Comparison of ENCODE assay signal across 24 cellular contexts in genomic region chr19:29285187-29285687, GRCh38.
"Had no signal": no experiment of that assay in that cellular context is flagged by ENCODE, and none has a peak within 500 bp of the region (broad histone marks: within the 10 kb centered on the region; RNA-seq: fewer than 3 reads in every experiment).

No MANE protein-coding gene starts in this region.

- H3K4me2 ChIP-seq: hepatocyte had no signal

- H3K9me3 Mint-ChIP-seq: activated naive CD8-positive, alpha-beta T cell treated with anti-CD3 and anti-CD28 coated beads, Interleukin-2, amount 50 U/mL, for 24 hours; activated T-cell treated with anti-CD3 and anti-CD28 coated beads, Interleukin-2, amount 50 U/mL, for 24 hours; effector memory CD8-positive, alpha-beta T cell; natural killer cell treated with Interleukin-12 subunit alpha and Interleukin-12 subunit beta and Interleukin-15 and Interleukin-18, amount 100 ng/mL, for 72 hours had no signal

- H3K4me3 Mint-ChIP-seq: activated naive CD8-positive, alpha-beta T cell treated with anti-CD3 and anti-CD28 coated beads, Interleukin-2, amount 50 U/mL, for 24 hours; activated T-cell treated with anti-CD3 and anti-CD28 coated beads, Interleukin-2, amount 50 U/mL, for 24 hours; effector memory CD8-positive, alpha-beta T cell; natural killer cell treated with Interleukin-12 subunit alpha and Interleukin-12 subunit beta and Interleukin-15 and Interleukin-18, amount 100 ng/mL, for 72 hours had no signal

- H2AFZ ChIP-seq: hepatocyte had no signal

- H3K27ac Mint-ChIP-seq: activated naive CD8-positive, alpha-beta T cell treated with anti-CD3 and anti-CD28 coated beads, Interleukin-2, amount 50 U/mL, for 24 hours; activated T-cell treated with anti-CD3 and anti-CD28 coated beads, Interleukin-2, amount 50 U/mL, for 24 hours; effector memory CD8-positive, alpha-beta T cell; natural killer cell treated with Interleukin-12 subunit alpha and Interleukin-12 subunit beta and Interleukin-15 and Interleukin-18, amount 100 ng/mL, for 72 hours had no signal

- H3K4me1 ChIP-seq: spleen, suprapubic skin, tibial artery, upper lobe of right lung had no signal

- H3K9me3 ChIP-seq: gastroesophageal sphincter, mucosa of descending colon, suprapubic skin, tibial artery, upper lobe of right lung had no signal

- H3K27ac ChIP-seq: gastroesophageal sphincter, hepatocyte, spleen, suprapubic skin, tibial artery, upper lobe of right lung, WERI-Rb-1 had no signal

- FAIRE-seq: endothelial cell of umbilical vein had no signal

- H3K4me3 ChIP-seq: gastroesophageal sphincter, hepatocyte, mucosa of descending colon, spleen, suprapubic skin, tibial artery, upper lobe of right lung had no signal

- H3K79me2 ChIP-seq: hepatocyte had no signal

- ATAC-seq: activated CD4-positive, CD25-positive, alpha-beta regulatory T cell treated with anti-CD3 and anti-CD28 coated beads, Interleukin-2, amount 50 U/mL, for 24 hours; activated naive CD8-positive, alpha-beta T cell treated with anti-CD3 and anti-CD28 coated beads, Interleukin-2, amount 50 U/mL, for 24 hours; effector memory CD8-positive, alpha-beta T cell; gastroesophageal sphincter; left ventricle myocardium superior; mucosa of descending colon; right cardiac atrium; upper lobe of right lung had no signal

- H3K36me3 ChIP-seq: gastroesophageal sphincter, spleen, suprapubic skin, tibial artery, upper lobe of right lung, WERI-Rb-1 had no signal

- H3K4me1 Mint-ChIP-seq: activated naive CD8-positive, alpha-beta T cell treated with anti-CD3 and anti-CD28 coated beads, Interleukin-2, amount 50 U/mL, for 24 hours had no signal

- DNase-seq: activated CD4-positive, alpha-beta T cell treated with anti-CD3 and anti-CD28 coated beads for 48 hours; activated CD4-positive, alpha-beta T cell treated with anti-CD3 and anti-CD28 coated beads, Interleukin-2, amount 50 U/mL, for 48 hours; activated CD8-positive, alpha-beta memory T cell treated with anti-CD3 and anti-CD28 coated beads, Interleukin-2, amount 50 U/mL, for 48 hours; activated gamma-delta T cell treated with Interleukin-2 at 50 U/mL for 16 hours; activated naive CD4-positive, alpha-beta T cell treated with anti-CD3 and anti-CD28 coated beads, Interleukin-2, amount 50 U/mL, for 16 hours; activated naive CD8-positive, alpha-beta T cell treated with anti-CD3 and anti-CD28 coated beads, Interleukin-2, amount 50 U/mL, for 24 hours; activated T-cell treated with anti-CD3 and anti-CD28 coated beads, Interleukin-2, amount 50 U/mL, for 24 hours; cortex of kidney; effector memory CD8-positive, alpha-beta T cell; left ventricle myocardium superior; mucosa of descending colon; right cardiac atrium; spleen; stimulated activated naive CD4-positive, alpha-beta T cell; T-helper 9 cell had no signal
